ENCODE assay signal across 13 cellular contexts in the genomic region with DNA sequence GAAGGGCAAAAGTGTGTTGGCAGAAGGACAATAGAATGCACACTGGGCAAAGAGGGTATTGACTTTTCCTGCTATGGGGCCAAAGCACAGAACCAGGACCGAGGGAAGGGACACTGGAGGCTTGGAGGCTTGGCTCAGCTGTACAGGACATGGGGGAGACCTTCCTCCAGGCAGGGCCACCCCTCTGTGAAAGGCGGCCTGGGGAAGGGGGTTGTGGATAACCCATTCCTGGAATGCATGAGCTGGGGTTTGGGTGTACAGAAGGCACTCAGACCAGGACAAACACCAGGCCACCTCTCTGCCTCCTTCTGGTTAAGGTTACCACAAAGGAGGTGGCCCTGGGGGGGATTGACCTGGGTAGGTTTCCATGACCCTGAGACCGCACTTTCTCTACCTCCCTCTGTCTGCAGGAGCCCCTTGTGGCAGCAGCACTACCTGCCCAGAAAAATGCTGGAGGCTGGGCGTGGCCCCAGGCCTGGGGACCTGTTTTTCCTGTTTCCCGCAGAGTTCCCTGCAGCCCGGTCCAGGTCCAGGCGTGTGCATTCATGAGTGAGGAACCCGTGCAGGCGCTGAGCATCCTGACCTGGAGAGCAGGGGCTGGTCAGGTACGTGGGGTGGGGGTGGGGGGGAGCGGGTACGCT. TPM values are rescaled to one million over a fixed set of nuclear protein-coding genes. Genes with fewer than 3 reads are reported as not detected.
DNase-seq lines count a peak whose midpoint lies in the region; ATAC-seq and TF ChIP-seq lines count a peak whose summit lies in the region.
"Had no signal": no experiment of that assay in that cellular context is flagged by ENCODE, and none has a peak within 500 bp of the region (broad histone marks: within the 10 kb centered on the region; RNA-seq: fewer than 3 reads in every experiment).

No MANE protein-coding gene starts in this region.

- H3K27ac ChIP-seq in hepatocyte, result no peak overlapping the region
- H3K27ac ChIP-seq: right atrium auricular region had no signal

- no peaks in the 10 kb centered on the region for H3K36me3 Mint-ChIP-seq in progenitor cell of endocrine pancreas (ENCODE audit: insufficient read depth)

- H3K27ac Mint-ChIP-seq in progenitor cell of endocrine pancreas, result peak overlapping the region; percentile 2
- H3K27ac Mint-ChIP-seq: activated CD8-positive, alpha-beta T cell treated with anti-CD3 and anti-CD28 coated beads, Interleukin-2, amount 10 ng/mL, durations not matched to agents 7 days and 5 days had no signal

- H3K4me2 ChIP-seq in hepatocyte, result peak overlapping the region; percentile 11

- H2AFZ ChIP-seq in hepatocyte, result no peak overlapping the region

- WGBS in hepatocyte (ENCODE audit: low lambda C conversion rate, missing lambda C conversion rate), result 38% methylated on average over 11 of the region's 12 CpGs

- DNase-seq in DMS79 treated with DMSO at 0.1 percent for 48 hours (lab: John Stamatoyannopoulos, UW), result peak; percentile 68
- DNase-seq in NCI-H526 (lab: John Stamatoyannopoulos, UW), result peak; percentile 79 to 96
- DNase-seq in hepatocyte (ENCODE audit: low spot score), result peak; percentile 83
- peak; percentile 79 for DNase-seq in progenitor cell of endocrine pancreas (ENCODE audit: low spot score, unreplicated experiment)
- no peak for DNase-seq in GM19240 (ENCODE audit: insufficient read length, low spot score)
- DNase-seq in germinal center (ENCODE audit: low spot score), result no peak
- no peak for DNase-seq in SW 1271 (lab: John Stamatoyannopoulos, UW)
- DNase-seq: activated CD8-positive, alpha-beta T cell treated with anti-CD3 and anti-CD28 coated beads, Interleukin-2, amount 10 ng/mL, durations not matched to agents 7 days and 5 days; left ventricle myocardium superior; NCI-H1092 had no signal

- H3K9me3 Mint-ChIP-seq in progenitor cell of endocrine pancreas (ENCODE audit: low read depth), result no peaks in the 10 kb centered on the region

- H3K4me3 Mint-ChIP-seq in progenitor cell of endocrine pancreas (ENCODE audit: low read depth), result no peak overlapping the region
- H3K4me3 Mint-ChIP-seq: activated CD8-positive, alpha-beta T cell treated with anti-CD3 and anti-CD28 coated beads, Interleukin-2, amount 10 ng/mL, durations not matched to agents 7 days and 5 days had no signal

- no peak for ATAC-seq in HG02870 (IDR thresholded peaks at IDR 0.05; ENCODE audit: unreplicated experiment)
- ATAC-seq: activated CD8-positive, alpha-beta T cell treated with anti-CD3 and anti-CD28 coated beads, Interleukin-2, amount 10 ng/mL, durations not matched to agents 7 days and 5 days; left ventricle myocardium superior had no signal

- no peak overlapping the region for H3K4me3 ChIP-seq in hepatocyte
- H3K4me3 ChIP-seq: right atrium auricular region had no signal

- H3K27me3 ChIP-seq in hepatocyte, result no peaks in the 10 kb centered on the region
- H3K27me3 ChIP-seq: right atrium auricular region had no signal

- H3K9me3 ChIP-seq in hepatocyte (ENCODE audit: low read depth), result no peaks in the 10 kb centered on the region
- H3K9me3 ChIP-seq: right atrium auricular region had no signal

- H3K9me2 ChIP-seq in hepatocyte (replicated peaks; ENCODE audit: insufficient read depth), result no peaks in the 10 kb centered on the region

- H3K36me3 ChIP-seq in hepatocyte (replicated peaks; ENCODE audit: insufficient read depth, low read depth), result no peaks in the 10 kb centered on the region
- H3K36me3 ChIP-seq: right atrium auricular region had no signal

- peak; percentile 32 for TF ChIP-seq CTCF in hepatocyte (IDR thresholded peaks at IDR 0.05; ENCODE audit: poor library complexity)
- peak; percentile 58 for TF ChIP-seq CTCF in progenitor cell of endocrine pancreas (IDR thresholded peaks at IDR 0.05; ENCODE audit: unreplicated experiment)

- H3K4me1 Mint-ChIP-seq in progenitor cell of endocrine pancreas (ENCODE audit: low read depth), result peaks cover 15% of the 10 kb centered on the region

- peaks cover 33% of the 10 kb centered on the region for H3K27me3 Mint-ChIP-seq in progenitor cell of endocrine pancreas

- H3K79me2 ChIP-seq in hepatocyte, result no peaks in the 10 kb centered on the region

- H3K4me1 ChIP-seq in hepatocyte (ENCODE audit: insufficient read depth), result no peaks in the 10 kb centered on the region

- no peaks in the 10 kb centered on the region for H4K20me1 ChIP-seq in hepatocyte (ENCODE audit: insufficient read depth, poor library complexity, severe bottlenecking)

RNA-seq across cellular contexts. Expression of gene P2RY2, which starts 9.6 kb away (rescaled TPM):
- total RNA-seq in hepatocyte (6.3 and 6.7 TPM in 2 replicates), progenitor cell of endocrine pancreas (0.55 and 0.96 TPM in 2 replicates)
- 1.8 and 2.5 TPM in 2 replicates for polyA plus RNA-seq in hepatocyte
- total RNA-seq: activated CD8-positive, alpha-beta T cell treated with anti-CD3 and anti-CD28 coated beads, Interleukin-2, amount 10 ng/mL, durations not matched to agents 7 days and 5 days had no signal

RNA-seq across cellular contexts. Expression of gene P2RY6, which starts 44.4 kb away (rescaled TPM):
- total RNA-seq in hepatocyte (2.6 and 2.9 TPM in 2 replicates), progenitor cell of endocrine pancreas (0.13 and 0.14 TPM in 2 replicates)
- 8.9 and 9.7 TPM in 2 replicates for polyA plus RNA-seq in hepatocyte
- total RNA-seq: activated CD8-positive, alpha-beta T cell treated with anti-CD3 and anti-CD28 coated beads, Interleukin-2, amount 10 ng/mL, durations not matched to agents 7 days and 5 days; endothelial cell of umbilical vein had no signal

Comparison
In these comparisons a context has a peak if more than half of its experiments do, and no peak if none do; other contexts are left out.
1. DNase-seq: peak in DMS79 treated with DMSO at 0.1 percent for 48 hours (single experiment), NCI-H526 (2 of 2), hepatocyte (single experiment) and progenitor cell of endocrine pancreas (single experiment); none in GM19240 (single experiment), germinal center (single experiment) and SW 1271 (0 of 2).